ENCODE assay signal across 8 cellular contexts in genomic region chr11:123511037-123511870, GRCh38.
A peak's percentile ranks its signal among the peaks of the same experiment; 100 is the strongest.
DNase-seq lines count a peak whose midpoint lies in the region; ATAC-seq and TF ChIP-seq lines count a peak whose summit lies in the region.

No MANE protein-coding gene starts in this region.

- H3K4me3 ChIP-seq in left ventricle myocardium inferior = no peak overlapping the region

- H3K27ac ChIP-seq in left ventricle myocardium inferior (replicated peaks) = no peak overlapping the region

- H3K9me3 ChIP-seq in left ventricle myocardium inferior (replicated peaks) = no peaks in the 10 kb centered on the region

- intact Hi-C loops in left ventricle myocardium inferior (cut with micrococcal nuclease) = loop anchor here (5.0 kb wide), 1 partner anchor 66 kb away; no protein-coding TSS in a partner anchor

- no peaks in the 10 kb centered on the region for H3K27me3 ChIP-seq in left ventricle myocardium inferior (ENCODE audit: low read depth)

- TF ChIP-seq CTCF in GM12873 (IDR thresholded peaks at IDR 0.05; ENCODE audit: insufficient read depth, low read depth, low read length, missing control alignments) (peak; percentile 89), left ventricle myocardium inferior (IDR thresholded peaks at IDR 0.05; ENCODE audit: borderline replicate concordance) (peak; percentile 89)

- DNase-seq in NCI-H1417 treated with DMSO at 0.1 percent for 48 hours (lab: John Stamatoyannopoulos, UW) (peak; percentile 83), T-helper 1 cell (peak; percentile 20 to 72 (median 45)), amniotic stem cell (lab: John Stamatoyannopoulos, UW) (peak; percentile 86), left ventricle myocardium inferior (peak; percentile 80), retina (peak; percentile 98), OCI-M2 (lab: John Stamatoyannopoulos, UW; ENCODE audit: unreplicated experiment) (no peak)

- ATAC-seq in HG02678 (IDR thresholded peaks at IDR 0.05; ENCODE audit: unreplicated experiment) = peak; percentile 90

- no peaks in the 10 kb centered on the region for H3K36me3 ChIP-seq in left ventricle myocardium inferior

- H3K4me1 ChIP-seq in left ventricle myocardium inferior = peaks cover 6% of the 10 kb centered on the region
